Comparison of ENCODE assay signal across 2 cellular contexts in genomic region chr4:156775803-156776202, GRCh38.
TF ChIP-seq lines count a peak whose summit lies in the region.

No MANE protein-coding gene starts in this region.

TF ChIP-seq in SK-N-SH, 30 proteins besides CTCF, POLR2A, EP300 and RAD21:
- TF ChIP-seq ZBTB33 (IDR thresholded peaks at IDR 0.05; ENCODE audit: borderline replicate concordance, low read depth): no peak
- no peak for TF ChIP-seq RXRA (IDR thresholded peaks at IDR 0.05; ENCODE audit: borderline replicate concordance, low read depth)
- no peak for TF ChIP-seq RFX5 (IDR thresholded peaks at IDR 0.05; ENCODE audit: low read length)
- TF ChIP-seq GABPA (IDR thresholded peaks at IDR 0.05; ENCODE audit: low read depth): no peak
- no peak for TF ChIP-seq GATA2 (CRISPR knock-in tag; IDR thresholded peaks at IDR 0.05)
- TF ChIP-seq MEF2A (IDR thresholded peaks at IDR 0.05; ENCODE audit: borderline replicate concordance, low read depth): no peak
- TF ChIP-seq IRF3 (IDR thresholded peaks at IDR 0.05; ENCODE audit: low read depth, low read length): no peak
- no peak for TF ChIP-seq TCF12 (IDR thresholded peaks at IDR 0.05)
- no peak for TF ChIP-seq TEAD4 (IDR thresholded peaks at IDR 0.05; ENCODE audit: borderline replicate concordance, insufficient read depth)
- TF ChIP-seq CHD2 (IDR thresholded peaks at IDR 0.05; ENCODE audit: low read length, partially characterized antibody): no peak
- no peak for TF ChIP-seq JUND (IDR thresholded peaks at IDR 0.05)
- TF ChIP-seq FOSL2 (IDR thresholded peaks at IDR 0.05; ENCODE audit: borderline replicate concordance, low read depth): no peak
- no peak for TF ChIP-seq SMC3 (IDR thresholded peaks at IDR 0.05; ENCODE audit: low read depth, low read length)
- no peak for TF ChIP-seq SIN3A (IDR thresholded peaks at IDR 0.05; ENCODE audit: borderline replicate concordance, low read depth, low read length)

TF ChIP-seq in SK-N-SH treated with all-trans-retinoic acid at 6 μM for 48 hours, 23 proteins besides CTCF, POLR2A, EP300 and RAD21 (continued from another document):
- TF ChIP-seq ARNTL (CRISPR knock-in tag; IDR thresholded peaks at IDR 0.05; ENCODE audit: borderline replicate concordance, low read depth) (no peak), ZNF70 (CRISPR knock-in tag; IDR thresholded peaks at IDR 0.05) (no peak), POU6F1 (CRISPR knock-in tag; IDR thresholded peaks at IDR 0.05; ENCODE audit: borderline replicate concordance, low read depth) (no peak), ESRRG (CRISPR knock-in tag; IDR thresholded peaks at IDR 0.05) (no peak)
